Comparison of ENCODE assay signal across 9 cellular contexts in the genomic region with DNA sequence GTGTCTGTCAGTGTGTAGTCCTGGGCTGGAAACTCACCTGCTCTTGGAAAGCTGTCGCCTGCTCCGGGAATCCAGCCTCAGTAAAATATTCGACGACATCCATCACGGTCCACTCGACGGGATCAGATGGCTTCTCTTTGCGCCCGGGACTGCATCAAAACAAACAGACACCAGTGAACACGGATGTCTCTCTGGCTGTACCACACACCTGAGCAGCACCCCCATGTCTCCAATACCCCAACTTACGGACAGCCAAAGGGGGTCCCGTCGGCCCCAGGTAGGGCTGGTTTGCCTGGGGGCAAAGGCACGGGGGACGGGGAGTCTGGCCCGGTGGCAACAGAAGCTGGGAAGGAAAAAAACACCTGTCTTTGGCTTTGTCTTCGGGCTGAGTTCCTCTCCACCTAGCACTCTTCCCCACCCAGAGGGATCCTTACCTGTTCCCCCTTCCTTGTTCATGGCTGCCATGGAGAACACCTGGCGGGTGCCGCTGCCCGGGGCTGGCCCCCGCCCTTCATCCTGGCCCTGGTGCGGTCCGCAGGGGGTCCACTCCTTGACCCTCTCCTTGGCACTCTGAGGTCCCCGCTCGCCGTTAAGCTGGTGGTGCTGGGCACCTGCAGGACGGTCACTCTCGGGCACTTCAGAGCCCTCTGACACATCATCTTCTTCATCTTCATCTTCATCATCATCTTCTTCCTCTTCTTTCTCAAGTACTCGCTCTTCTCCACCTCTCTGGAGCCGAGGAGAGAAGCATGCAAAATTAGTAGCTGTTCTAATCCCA. TPM values are rescaled to one million over a fixed set of nuclear protein-coding genes. Genes with fewer than 3 reads are reported as not detected.
DNase-seq lines count a peak whose midpoint lies in the region; ATAC-seq and TF ChIP-seq lines count a peak whose summit lies in the region.
"Had no signal": no experiment of that assay in that cellular context is flagged by ENCODE, and none has a peak within 500 bp of the region (broad histone marks: within the 10 kb centered on the region; RNA-seq: fewer than 3 reads in every experiment).

No MANE protein-coding gene starts in this region.

- CTCF ChIA-PET in activated B cell treated with CpG ODN at 0.5 μM for 24 hours (lab: Charles Lee): interaction anchor here (1.5 kb wide), 1 partner anchor 26 kb away, joined by 6 read pairs; no protein-coding TSS in a partner anchor

- peaks cover 26% of the 10 kb centered on the region for H3K4me1 Mint-ChIP-seq in activated T-cell treated with anti-CD3 and anti-CD28 coated beads, Interleukin-2, amount 50 U/mL, for 24 hours (ENCODE audit: low read depth)
- H3K4me1 Mint-ChIP-seq in activated B cell treated with CpG ODN at 0.5 μM for 24 hours: peaks cover 18% of the 10 kb centered on the region

- no peak for TF ChIP-seq POLR2A in stomach (IDR thresholded peaks at IDR 0.05)

- peaks cover 9% of the 10 kb centered on the region for H3K9me3 Mint-ChIP-seq in activated T-cell treated with anti-CD3 and anti-CD28 coated beads, Interleukin-2, amount 50 U/mL, for 24 hours
- H3K9me3 Mint-ChIP-seq in activated B cell treated with CpG ODN at 0.5 μM for 24 hours: peaks cover 3% of the 10 kb centered on the region

- peak overlapping the region; percentile 76 for H3K27ac Mint-ChIP-seq in activated T-cell treated with anti-CD3 and anti-CD28 coated beads, Interleukin-2, amount 50 U/mL, for 24 hours
- peak overlapping the region; percentile 77 for H3K27ac Mint-ChIP-seq in activated B cell treated with CpG ODN at 0.5 μM for 24 hours

- H3K27me3 ChIP-seq in iPS DF 6.9 (ENCODE audit: control insufficient read depth, insufficient read depth, low read length) (no peaks in the 10 kb centered on the region), stomach (no peaks in the 10 kb centered on the region)

- POLR2A ChIA-PET in activated B cell treated with CpG ODN at 0.5 μM for 24 hours (lab: Charles Lee): no interaction called here

- H3K4me3 ChIP-seq in iPS DF 6.9 (ENCODE audit: low read length) (peak overlapping the region; percentile 93; the same call in 1 of the 2 replicates), stomach (peak overlapping the region; percentile 75 to 93 (median 82))

- no peak for TF ChIP-seq EP300 in stomach (IDR thresholded peaks at IDR 0.05)

- H3K36me3 ChIP-seq in iPS DF 6.9 (ENCODE audit: control insufficient read depth, insufficient read depth, low read length) (peaks cover 8% of the 10 kb centered on the region), stomach (peaks cover 9 to 25% (median 16%) of the 10 kb centered on the region in 4 donors)

- H3K27me3 Mint-ChIP-seq in activated T-cell treated with anti-CD3 and anti-CD28 coated beads, Interleukin-2, amount 50 U/mL, for 24 hours: no peaks in the 10 kb centered on the region
- no peaks in the 10 kb centered on the region for H3K27me3 Mint-ChIP-seq in activated B cell treated with CpG ODN at 0.5 μM for 24 hours

- peaks cover 3% of the 10 kb centered on the region; the same call in 1 of the 2 replicates for H3K4me1 ChIP-seq in iPS DF 6.9 (ENCODE audit: control insufficient read depth, insufficient read depth, low read length)
- peaks cover 12 to 43% (median 31%) of the 10 kb centered on the region in 4 donors for H3K4me1 ChIP-seq in stomach

- H3K36me3 Mint-ChIP-seq in activated T-cell treated with anti-CD3 and anti-CD28 coated beads, Interleukin-2, amount 50 U/mL, for 24 hours (ENCODE audit: low read depth): peaks cover 48% of the 10 kb centered on the region
- peaks cover 17% of the 10 kb centered on the region for H3K36me3 Mint-ChIP-seq in activated B cell treated with CpG ODN at 0.5 μM for 24 hours (ENCODE audit: low read depth)

- H3K9me3 ChIP-seq in iPS DF 6.9 (ENCODE audit: control insufficient read depth, insufficient read depth, low read length) (no peaks in the 10 kb centered on the region), stomach (peaks cover 0 to 10% (median 9%) of the 10 kb centered on the region in 4 donors)

- no peak overlapping the region for H3K27ac ChIP-seq in iPS DF 6.9 (ENCODE audit: low read length)
- peak overlapping the region in 2 of 5 donors; percentile 8 to 95 for H3K27ac ChIP-seq in stomach

- H3K4me3 Mint-ChIP-seq in activated T-cell treated with anti-CD3 and anti-CD28 coated beads, Interleukin-2, amount 50 U/mL, for 24 hours: peak overlapping the region; percentile 77
- H3K4me3 Mint-ChIP-seq in activated B cell treated with CpG ODN at 0.5 μM for 24 hours: peak overlapping the region; percentile 83

- WGBS in iPS DF 6.9 (ENCODE audit: insufficient coverage, insufficient read length): no CpG with 5 or more reads among the region's 30 CpGs
- WGBS in stomach, 5 donors: 86 to 90% (median 89%) methylated on average over 29 to 30 of the region's 30 CpGs

- DNase-seq in activated T-cell treated with anti-CD3 and anti-CD28 coated beads, Interleukin-2, amount 50 U/mL, for 24 hours: no peak
- DNase-seq in activated T-cell treated with anti-CD3 and anti-CD28 coated beads, Interleukin-2, amount 50 U/mL, for 1 hour: no peak
- DNase-seq in activated B cell treated with CpG ODN at 0.5 μM for 24 hours: no peak
- no peak for DNase-seq in iPS DF 6.9 (ENCODE audit: low read depth, low spot score)
- no peak for DNase-seq in stomach
- no peak for DNase-seq in epidermal melanocyte (ENCODE audit: insufficient read length, low spot score)
- DNase-seq in DMS79 treated with DMSO at 0.1 percent for 48 hours (lab: John Stamatoyannopoulos, UW): no peak
- no peak for DNase-seq in CD1c-positive myeloid dendritic cell (ENCODE audit: extremely low spot score)

- intact Hi-C loops in activated B cell treated with CpG ODN at 0.5 μM for 24 hours (cut with micrococcal nuclease) (no loop called here), stomach (cut with DNase I; ENCODE audit: low total_unique reads) (no loop called here)

- TF ChIP-seq CTCF in activated B cell treated with CpG ODN at 0.5 μM for 24 hours (IDR thresholded peaks at IDR 0.05): no peak
- TF ChIP-seq CTCF in stomach (IDR thresholded peaks at IDR 0.05): no peak

- no peak for ATAC-seq in activated B cell treated with CpG ODN at 0.5 μM for 24 hours (ENCODE audit: low read depth)

RNA-seq across cellular contexts. Expression of a gene that starts 1.7 kb away (rescaled TPM):
- total RNA-seq in activated B cell treated with CpG ODN at 0.5 μM for 24 hours (32.7 and 36.0 TPM in 2 replicates), stomach (100 to 1,000 TPM in 1 of 5 donors, 10 to 100 TPM in 3, 1 to 10 TPM in 1; 4.8 to 228 (median 24.6) TPM)
- 10 to 100 TPM; 16.3 to 29.1 (median 22.4) TPM for polyA plus RNA-seq in stomach

RNA-seq across cellular contexts. Expression of a gene that starts 3.2 kb away (rescaled TPM):
- total RNA-seq in activated B cell treated with CpG ODN at 0.5 μM for 24 hours (not detected in 2 replicates), stomach (not detected)
- polyA plus RNA-seq in stomach: under 1 TPM in 1 of 3 donors, not detected in 2; 0.50 TPM
- total RNA-seq: cerebellum had no signal

RNA-seq across cellular contexts. Expression of a gene that starts 16.2 kb away (rescaled TPM):
- 0.15 and 0.18 TPM in 2 replicates for total RNA-seq in activated B cell treated with CpG ODN at 0.5 μM for 24 hours
- total RNA-seq in stomach: 10 to 100 TPM in 4 of 5 donors, 1 to 10 TPM in 1; 2.0 to 88.7 (median 34.1) TPM
- polyA plus RNA-seq in stomach: 10 to 100 TPM; 14.9 to 29.8 (median 25.1) TPM

RNA-seq across cellular contexts. Expression of a gene that starts 26.9 kb away (rescaled TPM):
- not detected in 2 replicates for total RNA-seq in activated B cell treated with CpG ODN at 0.5 μM for 24 hours
- total RNA-seq in stomach: 100 to 1,000 TPM in 1 of 5 donors, 10 to 100 TPM in 2, 1 to 10 TPM in 2; 4.2 to 100 (median 12.2) TPM
- polyA plus RNA-seq in stomach: 100 to 1,000 TPM in 1 of 3 donors, 10 to 100 TPM in 2; 20.7 to 141 (median 22.5) TPM

RNA-seq across cellular contexts. Expression of a gene that starts 28.7 kb away (rescaled TPM):
- total RNA-seq in activated B cell treated with CpG ODN at 0.5 μM for 24 hours: 41.6 and 43.7 TPM in 2 replicates
- 100 to 1,000 TPM in 1 of 5 donors, 10 to 100 TPM in 4; 14.7 to 159 (median 26.6) TPM for total RNA-seq in stomach
- polyA plus RNA-seq in stomach: 10 to 100 TPM; 27.7 to 43.8 (median 38.2) TPM
